In the genomic region with DNA sequence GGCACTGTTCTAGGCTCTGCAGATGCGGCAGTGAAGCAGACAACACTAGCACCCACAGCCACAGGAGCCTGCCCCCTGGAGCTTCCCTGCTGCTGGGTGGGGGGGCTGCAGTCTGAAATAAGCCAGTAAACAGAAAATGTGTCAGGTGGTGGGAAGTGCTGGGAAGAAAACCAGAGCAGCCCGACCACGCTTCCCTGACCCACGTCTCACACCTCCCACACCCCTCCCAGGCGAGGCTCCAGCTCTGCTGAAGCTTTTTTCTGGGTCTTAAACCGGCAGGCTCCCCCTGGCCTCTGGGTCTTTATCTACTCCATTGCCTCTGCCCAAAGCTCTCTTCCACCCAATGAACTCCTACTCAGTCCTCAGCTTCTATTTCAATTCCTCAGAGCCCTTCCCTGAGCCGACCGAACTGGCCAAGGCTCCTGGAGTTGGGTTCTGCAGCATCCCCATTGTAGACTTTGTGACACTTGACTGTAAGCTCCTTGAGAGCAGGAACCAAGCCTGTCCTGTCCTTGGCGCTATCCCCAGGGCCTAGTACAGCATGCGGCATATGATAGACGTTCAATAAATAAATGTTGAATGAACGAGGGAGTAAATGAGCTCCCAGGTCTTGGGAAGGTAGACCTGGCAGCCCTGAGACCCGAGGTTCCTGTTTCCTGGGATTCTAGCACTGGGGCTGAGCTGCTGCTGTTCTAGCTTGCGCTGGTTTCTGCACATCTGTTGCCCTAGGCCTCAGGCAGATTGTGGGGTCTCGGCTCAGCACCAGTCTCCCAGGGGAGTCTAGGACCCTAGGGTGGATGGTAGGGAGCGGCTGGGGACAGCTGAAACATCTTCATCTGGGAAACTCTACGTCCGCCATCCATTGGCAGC, we compare ENCODE assay signal across 23 cellular contexts. TPM values are rescaled to one million over a fixed set of nuclear protein-coding genes. Genes with fewer than 3 reads are reported as not detected.
"Had no signal": no experiment of that assay in that cellular context is flagged by ENCODE, and none has a peak within 500 bp of the region (broad histone marks: within the 10 kb centered on the region; RNA-seq: fewer than 3 reads in every experiment).

No MANE protein-coding gene starts in this region.

- H3K27me3 Mint-ChIP-seq: activated B cell treated with CpG ODN at 0.5 μM for 24 hours; activated CD4-positive, alpha-beta T cell treated with anti-CD3 and anti-CD28 coated beads for 36 hours; activated CD8-positive, alpha-beta T cell treated with anti-CD3 and anti-CD28 coated beads for 36 hours; activated naive CD8-positive, alpha-beta T cell; naive B cell; stimulated activated naive CD8-positive, alpha-beta T cell treated with anti-CD3 and anti-CD28 coated beads, Interleukin-15, amount 100 ng/mL, for 72 hours; T-helper 17 cell had no signal

- H3K9me3 Mint-ChIP-seq: activated B cell treated with CpG ODN at 0.5 μM for 24 hours; activated CD8-positive, alpha-beta T cell treated with anti-CD3 and anti-CD28 coated beads for 36 hours; activated T-helper 1 cell treated with anti-CD3 and anti-CD28 coated beads, Interleukin-12 subunit alpha, Interleukin-12 subunit beta, Interleukin-2, Interleukin-4 antibody, amounts not matched to agents 30 ng/mL and 10 ng/mL and 1 ng/mL, durations not matched to agents 14 hours and 24 hours and 36 hours; naive B cell; stimulated activated naive CD8-positive, alpha-beta T cell treated with anti-CD3 and anti-CD28 coated beads, Interleukin-15, amount 100 ng/mL, for 72 hours had no signal

- H3K27ac Mint-ChIP-seq: activated CD4-positive, alpha-beta T cell treated with anti-CD3 and anti-CD28 coated beads for 36 hours; activated CD8-positive, alpha-beta memory T cell treated with anti-CD3 and anti-CD28 coated beads, Interleukin-2, amount 10 ng/mL, durations not matched to agents 7 days and 5 days; activated CD8-positive, alpha-beta T cell treated with anti-CD3 and anti-CD28 coated beads for 36 hours; activated naive CD8-positive, alpha-beta T cell; activated T-helper 1 cell treated with anti-CD3 and anti-CD28 coated beads, Interleukin-12 subunit alpha, Interleukin-12 subunit beta, Interleukin-2, Interleukin-4 antibody, amounts not matched to agents 30 ng/mL and 10 ng/mL and 1 ng/mL, durations not matched to agents 14 hours and 24 hours and 36 hours; T-helper 17 cell had no signal

- H3K9me3 ChIP-seq: adrenal gland, breast epithelium, ovary, prostate gland, tibial artery, vagina had no signal

- H3K27me3 ChIP-seq: adrenal gland, breast epithelium, ovary, tibial artery, vagina had no signal

- H3K36me3 ChIP-seq: adrenal gland, breast epithelium, ovary, prostate gland, tibial artery, vagina had no signal

- H3K36me3 Mint-ChIP-seq: activated CD8-positive, alpha-beta memory T cell treated with anti-CD3 and anti-CD28 coated beads, Interleukin-2, amount 10 ng/mL, durations not matched to agents 7 days and 5 days; activated naive CD8-positive, alpha-beta T cell; naive B cell had no signal

- H3K4me1 Mint-ChIP-seq: T-helper 17 cell had no signal

- DNase-seq: activated B cell treated with CpG ODN at 0.5 μM for 24 hours; activated CD4-positive, alpha-beta T cell treated with anti-CD3 and anti-CD28 coated beads for 36 hours; activated CD8-positive, alpha-beta memory T cell treated with anti-CD3 and anti-CD28 coated beads, Interleukin-2, amount 10 ng/mL, durations not matched to agents 7 days and 5 days; activated CD8-positive, alpha-beta T cell treated with anti-CD3 and anti-CD28 coated beads for 36 hours; cerebellar nuclear complex; effector CD4-positive, alpha-beta T cell; erythroblast; foreskin fibroblast; left colon; naive B cell; stimulated activated CD4-positive, alpha-beta T cell treated with anti-CD3 and anti-CD28 coated beads, Interleukin-4, amount 100 ng/mL, for 24 hours; stimulated activated naive CD8-positive, alpha-beta T cell treated with anti-CD3 and anti-CD28 coated beads, Interleukin-15, amount 100 ng/mL, for 72 hours; SW 1271; T-helper 17 cell; tibial artery had no signal

- H3K4me3 ChIP-seq: adrenal gland, breast epithelium, ovary, prostate gland, tibial artery, vagina had no signal

- ATAC-seq: activated CD4-positive, alpha-beta T cell treated with anti-CD3 and anti-CD28 coated beads for 36 hours; activated CD8-positive, alpha-beta memory T cell treated with anti-CD3 and anti-CD28 coated beads, Interleukin-2, amount 10 ng/mL, durations not matched to agents 7 days and 5 days; activated CD8-positive, alpha-beta T cell treated with anti-CD3 and anti-CD28 coated beads for 36 hours; left colon; stimulated activated naive CD8-positive, alpha-beta T cell treated with anti-CD3 and anti-CD28 coated beads, Interleukin-15, amount 100 ng/mL, for 72 hours; T-helper 17 cell had no signal

- H3K4me3 Mint-ChIP-seq: activated B cell treated with CpG ODN at 0.5 μM for 24 hours; activated CD4-positive, alpha-beta T cell treated with anti-CD3 and anti-CD28 coated beads for 36 hours; activated CD8-positive, alpha-beta memory T cell treated with anti-CD3 and anti-CD28 coated beads, Interleukin-2, amount 10 ng/mL, durations not matched to agents 7 days and 5 days; activated CD8-positive, alpha-beta T cell treated with anti-CD3 and anti-CD28 coated beads for 36 hours; activated naive CD8-positive, alpha-beta T cell; activated T-helper 1 cell treated with anti-CD3 and anti-CD28 coated beads, Interleukin-12 subunit alpha, Interleukin-12 subunit beta, Interleukin-2, Interleukin-4 antibody, amounts not matched to agents 30 ng/mL and 10 ng/mL and 1 ng/mL, durations not matched to agents 14 hours and 24 hours and 36 hours; stimulated activated naive CD8-positive, alpha-beta T cell treated with anti-CD3 and anti-CD28 coated beads, Interleukin-15, amount 100 ng/mL, for 72 hours; T-helper 17 cell had no signal

- H3K4me1 ChIP-seq: breast epithelium, prostate gland, vagina had no signal

- H3K27ac ChIP-seq: adrenal gland, breast epithelium, ovary, prostate gland, tibial artery, vagina had no signal

RNA-seq across cellular contexts. Expression of a gene that starts 25.4 kb away (rescaled TPM):
- total RNA-seq: fibroblast of lung had no signal
